ENCODE assay signal across 15 cellular contexts in the genomic region with DNA sequence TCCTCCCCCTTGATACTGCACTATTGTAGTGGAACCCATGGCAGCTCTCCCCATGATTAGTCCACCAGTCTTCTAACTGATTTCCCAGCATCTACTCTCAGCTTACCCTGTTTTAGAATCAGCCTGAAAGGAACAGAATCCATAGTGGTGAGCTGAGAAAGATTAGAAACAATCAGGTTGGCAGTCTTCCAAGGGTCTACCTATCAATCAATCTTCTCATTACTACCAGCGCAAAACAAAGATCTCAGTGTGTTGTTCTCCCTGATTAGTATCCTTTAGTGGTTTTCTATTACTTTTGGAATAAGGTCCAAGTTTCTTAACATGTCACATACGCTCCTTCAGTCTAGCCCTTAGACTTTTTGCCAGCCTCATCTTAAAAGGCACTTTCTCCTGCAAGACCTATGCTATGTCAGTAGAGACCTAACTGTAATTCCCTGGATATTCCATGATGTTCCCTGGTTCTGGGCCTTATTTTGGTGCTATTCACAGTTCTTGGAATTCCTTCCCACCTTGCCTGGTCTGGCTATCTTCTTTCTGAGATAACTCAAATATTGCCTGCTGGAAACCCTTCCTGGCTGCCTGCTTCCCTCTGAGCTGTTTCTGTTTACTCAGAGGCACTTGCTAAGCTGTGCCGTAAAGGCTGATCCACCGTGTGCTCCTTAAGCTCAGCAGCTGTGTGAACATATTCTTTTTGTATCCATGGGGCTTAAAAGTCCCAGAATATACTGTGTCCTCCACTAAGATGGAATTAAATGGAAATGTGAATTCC. TPM values are rescaled to one million over a fixed set of nuclear protein-coding genes. Genes with fewer than 3 reads are reported as not detected.
DNase-seq lines count a peak whose midpoint lies in the region; ATAC-seq and TF ChIP-seq lines count a peak whose summit lies in the region.
"Had no signal": no experiment of that assay in that cellular context is flagged by ENCODE, and none has a peak within 500 bp of the region (broad histone marks: within the 10 kb centered on the region; RNA-seq: fewer than 3 reads in every experiment).

No MANE protein-coding gene starts in this region.

- no peaks in the 10 kb centered on the region for H3K27me3 Mint-ChIP-seq in WTC11 (ENCODE audit: low read depth)

- H2BK120ac ChIP-seq in IMR-90 (ENCODE audit: low read depth, low read length) = peak overlapping the region; percentile 21

- H2AK9ac ChIP-seq in IMR-90 (replicated peaks; ENCODE audit: low read depth, low read length, poor library complexity) = no peak overlapping the region

- H2BK15ac ChIP-seq in IMR-90 (ENCODE audit: low read depth, low read length) = peak overlapping the region; percentile 35; the same call in 2 of the 3 replicates

- no peak overlapping the region for H3K9ac ChIP-seq in IMR-90 (ENCODE audit: low read depth, low read length)
- H3K9ac ChIP-seq: BLaER1 had no signal

- H3K18ac ChIP-seq in IMR-90 (ENCODE audit: low read depth, low read length) = peak overlapping the region; percentile 48; the same call in 1 of the 2 replicates

- H3K4me3 Mint-ChIP-seq in WTC11 = no peak overlapping the region
- H3K4me3 Mint-ChIP-seq: activated CD8-positive, alpha-beta T cell treated with anti-CD3 and anti-CD28 coated beads for 36 hours had no signal

- H3K9me3 ChIP-seq in IMR-90 (ENCODE audit: control insufficient read depth, insufficient read depth, low read length) (no peaks in the 10 kb centered on the region), left lung (no peaks in the 10 kb centered on the region), BE2C (no peaks in the 10 kb centered on the region)
- H3K9me3 ChIP-seq: BLaER1, testis had no signal

- H3K23ac ChIP-seq in IMR-90 (ENCODE audit: low read depth, low read length) = no peak overlapping the region

- POLR2A ChIA-PET in IMR-90 (lab: Charles Lee; ENCODE audit: unreplicated experiment) = no interaction called here
- POLR2A ChIA-PET in WTC11 (lab: Charles Lee) = no interaction called here

- H4K8ac ChIP-seq in IMR-90 (ENCODE audit: low read depth in 2 of 2, low read length in 2 of 2) = no peak overlapping the region

- TF ChIP-seq CTCF in IMR-90 (conservative IDR thresholded peaks at IDR 0.05; ENCODE audit: low read depth, low read length) (no peak), left lung (IDR thresholded peaks at IDR 0.05) (no peak), WTC11 (IDR thresholded peaks at IDR 0.05) (no peak), BE2C (IDR thresholded peaks at IDR 0.05; ENCODE audit: low read depth, low read length) (no peak)

- in situ Hi-C loops in IMR-90 (cut with MboI; ENCODE audit: low sequenced_read_pairs) = no loop called here

- H3K4me1 Mint-ChIP-seq in WTC11 = no peaks in the 10 kb centered on the region; the same call in 1 of the 2 replicates

- 0 out of 2 replicates have a peak overlapping the region, but pooled peaks have one; percentile 17 for H3K4ac ChIP-seq in IMR-90 (ENCODE audit: low read depth, low read length)

- TF ChIP-seq POLR2A in IMR-90 (IDR thresholded peaks at IDR 0.05; ENCODE audit: low read depth, low read length) = no peak

- no peaks in the 10 kb centered on the region for H3K36me3 ChIP-seq in IMR-90 (ENCODE audit: control insufficient read depth, insufficient read depth, low read length)
- H3K36me3 ChIP-seq in left lung = no peaks in the 10 kb centered on the region
- H3K36me3 ChIP-seq in BE2C = no peaks in the 10 kb centered on the region
- H3K36me3 ChIP-seq: BLaER1 had no signal

- TF ChIP-seq RAD21 in IMR-90 (IDR thresholded peaks at IDR 0.05; ENCODE audit: low read length) = no peak

- H3K4me3 ChIP-seq in IMR-90 (ENCODE audit: insufficient read depth, low read depth, low read length) (no peak overlapping the region), left lung (no peak overlapping the region), BE2C (ENCODE audit: low read depth, low read length) (no peak overlapping the region)
- H3K4me3 ChIP-seq: BLaER1, testis had no signal

- DNase-seq in COLO829 (ENCODE audit: low spot score) = peak; percentile 8
- peak; percentile 54 for DNase-seq in IMR-90
- peak; percentile 62 for DNase-seq in amniotic epithelial cell (ENCODE audit: low read depth)
- no peak for DNase-seq in left lung
- no peak for DNase-seq in WTC11 (ENCODE audit: low spot score)
- no peak for DNase-seq in BE2C
- DNase-seq in occipital lobe (lab: John Stamatoyannopoulos, UW) = no peak
- DNase-seq: activated CD8-positive, alpha-beta T cell treated with anti-CD3 and anti-CD28 coated beads for 36 hours; aorta; effector memory CD4-positive, alpha-beta T cell; NCI-H1092; testis had no signal

- H3K27ac ChIP-seq in IMR-90 (ENCODE audit: insufficient read depth, low read length) = no peak overlapping the region
- H3K27ac ChIP-seq in left lung = no peak overlapping the region
- H3K27ac ChIP-seq: BLaER1, testis had no signal

- no peak overlapping the region for H3K4me2 ChIP-seq in IMR-90 (ENCODE audit: low read depth, low read length)
- H3K4me2 ChIP-seq: BLaER1 had no signal

- BruUV-seq in IMR-90 (replicated peaks; lab: Mats Ljungman, UMichigan) = no TSS peak

- ATAC-seq in IMR-90 (ENCODE audit: low read depth) (no peak), left lung (peak; percentile 61), WTC11 (no peak)
- no peak for ATAC-seq in activated CD4-positive, CD25-positive, alpha-beta regulatory T cell treated with anti-CD3 and anti-CD28 coated beads, Interleukin-2, amount 50 U/mL, for 24 hours
- ATAC-seq: activated CD8-positive, alpha-beta T cell treated with anti-CD3 and anti-CD28 coated beads for 36 hours had no signal

- no peaks in the 10 kb centered on the region for H3K27me3 ChIP-seq in IMR-90 (ENCODE audit: control insufficient read depth, insufficient read depth, low read length)
- no peaks in the 10 kb centered on the region for H3K27me3 ChIP-seq in left lung
- H3K27me3 ChIP-seq in BE2C = no peaks in the 10 kb centered on the region
- H3K27me3 ChIP-seq: BLaER1, testis had no signal

- H4K5ac ChIP-seq in IMR-90 (ENCODE audit: low read depth, low read length) = no peak overlapping the region

- no peaks in the 10 kb centered on the region for H3K36me3 Mint-ChIP-seq in WTC11

- H3K4me1 ChIP-seq in IMR-90 (ENCODE audit: control insufficient read depth, insufficient read depth, low read length) = peaks cover 15% of the 10 kb centered on the region
- peaks cover 0 to 5% of the 10 kb centered on the region in 2 donors for H3K4me1 ChIP-seq in left lung
- no peaks in the 10 kb centered on the region for H3K4me1 ChIP-seq in BE2C

- H3K56ac ChIP-seq in IMR-90 (ENCODE audit: extremely low read depth, insufficient read depth, low read length) = no peak overlapping the region

- no peak overlapping the region for H2BK5ac ChIP-seq in IMR-90 (ENCODE audit: low read depth, low read length, poor library complexity, severe bottlenecking)

- H2AK5ac ChIP-seq in IMR-90 (ENCODE audit: low read depth, low read length) = peak overlapping the region; percentile 60

- dilution Hi-C loops in IMR-90 (cut with HindIII; ENCODE audit: low sequenced_read_pairs, unreplicated experiment) = no loop called here

- H2BK20ac ChIP-seq in IMR-90 (ENCODE audit: low read depth, low read length) = peak overlapping the region; percentile 35

- H3K14ac ChIP-seq in IMR-90 (replicated peaks; ENCODE audit: low read depth, low read length) = peak overlapping the region; percentile 25

- H2AFZ ChIP-seq in IMR-90 (replicated peaks; ENCODE audit: low read length, poor library complexity) = no peak overlapping the region

- peaks cover 8% of the 10 kb centered on the region; the same call in 1 of the 2 replicates for H4K20me1 ChIP-seq in IMR-90 (ENCODE audit: insufficient read depth, low read length)
- H4K20me1 ChIP-seq: BLaER1 had no signal

- H3K79me1 ChIP-seq in IMR-90 (ENCODE audit: low read depth in 1 of 2, low read length in 2 of 2) = no peaks in the 10 kb centered on the region

- H4K91ac ChIP-seq in IMR-90 (ENCODE audit: insufficient read depth, low read depth, low read length) = peak overlapping the region; percentile 19; the same call in 1 of the 2 replicates

- intact Hi-C loops in IMR-90 (cut with micrococcal nuclease) (no loop called here), left lung (cut with DNase I) (no loop called here)

- no peaks in the 10 kb centered on the region for H3K9me3 Mint-ChIP-seq in WTC11
- H3K9me3 Mint-ChIP-seq: activated CD8-positive, alpha-beta T cell treated with anti-CD3 and anti-CD28 coated beads for 36 hours; activated T-helper 2 cell treated with anti-CD3 and anti-CD28 coated beads, Interferon-gamma antibody, Interleukin-2, Interleukin-4, amounts not matched to agents 10 μg/mL and 5 μg/mL and 100 μg/mL, durations not matched to agents 14 hours and 24 hours and 36 hours had no signal

- WGBS in IMR-90 (ENCODE audit: extremely low coverage in 2 of 2, insufficient read length in 1 of 2), 2 experiments = no CpG with 5 or more reads among the region's 4 CpGs

- CTCF ChIA-PET in IMR-90 (lab: Yijun Ruan, JAX) = no interaction called here
- CTCF ChIA-PET in WTC11 (lab: Charles Lee) = interaction anchor here (0.6 kb wide), 1 partner anchor 68 kb away, joined by 3 read pairs; no protein-coding TSS in a partner anchor

- no peak overlapping the region for H3K27ac Mint-ChIP-seq in WTC11
- H3K27ac Mint-ChIP-seq: activated CD8-positive, alpha-beta T cell treated with anti-CD3 and anti-CD28 coated beads for 36 hours; activated T-helper 2 cell treated with anti-CD3 and anti-CD28 coated beads, Interferon-gamma antibody, Interleukin-2, Interleukin-4, amounts not matched to agents 10 μg/mL and 5 μg/mL and 100 μg/mL, durations not matched to agents 14 hours and 24 hours and 36 hours had no signal

- peaks cover 7% of the 10 kb centered on the region; the same call in 1 of the 2 replicates for H3K9me1 ChIP-seq in IMR-90 (ENCODE audit: insufficient read depth, low read length)

TF ChIP-seq in IMR-90, 13 proteins besides CTCF, POLR2A, EP300 and RAD21 (continues in another document):
- no peak for TF ChIP-seq FOS (IDR thresholded peaks at IDR 0.05; ENCODE audit: low read depth, low read length)

RNA-seq across cellular contexts. Expression of a gene that starts 32.6 kb away (rescaled TPM):
- total RNA-seq in IMR-90 (2012; rRNA removed) (0.18 and 0.28 TPM in 2 replicates), left lung (100 to 1,000 TPM in 1 of 2 donors, 10 to 100 TPM in 1; 42.8 to 142 TPM), WTC11 (2021) (0.50 to 0.89 TPM (median 0.83 TPM) in 3 replicates), occipital lobe (1.4 TPM)
- polyA plus RNA-seq in IMR-90 (2012; rRNA removed) = 0.13 and 0.19 TPM in 2 replicates
- 0.11 and 0.15 TPM in 2 replicates for polyA plus RNA-seq in IMR-90 (2012; cell fraction: cytosol; rRNA removed)
- 0.33 and 0.57 TPM in 2 replicates for polyA plus RNA-seq in IMR-90 (2012; cell fraction: nucleus; rRNA removed; ENCODE audit: low replicate concordance)
- polyA plus RNA-seq in BE2C (2012; ENCODE audit: insufficient read depth, insufficient read length, low read depth) = 1.8 TPM
- total RNA-seq: activated T-helper 2 cell treated with anti-CD3 and anti-CD28 coated beads, Interferon-gamma antibody, Interleukin-2, Interleukin-4, amounts not matched to agents 10 μg/mL and 5 μg/mL and 100 μg/mL, durations not matched to agents 14 hours and 24 hours and 36 hours had no signal

RNA-seq across cellular contexts. Expression of a gene that starts 59.2 kb away (rescaled TPM):
- total RNA-seq in IMR-90 (2012; rRNA removed) (under 0.01 and 0.18 TPM in 2 replicates), left lung (10 to 100 TPM; 23.1 to 51.9 TPM), WTC11 (2021) (3.3 to 4.9 TPM (median 3.7 TPM) in 3 replicates), occipital lobe (1.2 TPM)
- 0.07 and 0.31 TPM in 2 replicates for polyA plus RNA-seq in IMR-90 (2012; rRNA removed)
- polyA plus RNA-seq in IMR-90 (2012; cell fraction: cytosol; rRNA removed) = 0.01 and 0.10 TPM in 2 replicates
- 0.36 and 0.66 TPM in 2 replicates for polyA plus RNA-seq in IMR-90 (2012; cell fraction: nucleus; rRNA removed; ENCODE audit: low replicate concordance)
- polyA plus RNA-seq in BE2C (2012; ENCODE audit: insufficient read depth, insufficient read length, low read depth) = not detected
- total RNA-seq: activated CD8-positive, alpha-beta T cell treated with anti-CD3 and anti-CD28 coated beads for 36 hours; activated T-helper 2 cell treated with anti-CD3 and anti-CD28 coated beads, Interferon-gamma antibody, Interleukin-2, Interleukin-4, amounts not matched to agents 10 μg/mL and 5 μg/mL and 100 μg/mL, durations not matched to agents 14 hours and 24 hours and 36 hours had no signal

Comparison
In these comparisons a context has a peak if more than half of its experiments do, and no peak if none do; other contexts are left out.
1. DNase-seq: peak in COLO829 (single experiment), IMR-90 (single experiment) and amniotic epithelial cell (single experiment); none in left lung (0 of 2), WTC11 (single experiment), BE2C (single experiment) and occipital lobe (single experiment).
2. RNA of a gene that starts 32.6 kb away (total RNA-seq): 42.8 to 142 TPM in left lung; 1.4 TPM in occipital lobe (single experiment), 0.50 to 0.89 TPM in WTC11 and 0.18 to 0.28 TPM in IMR-90; every median in the first group is over 10 times any median in the second.